In genomic region chr12:110676171-110676570, GRCh38 we compare ENCODE assay signal across 20 cellular contexts. TPM values are rescaled to one million over a fixed set of nuclear protein-coding genes. Genes with fewer than 3 reads are reported as not detected.
"Had no signal": no experiment of that assay in that cellular context is flagged by ENCODE, and none has a peak within 500 bp of the region (broad histone marks: within the 10 kb centered on the region; RNA-seq: fewer than 3 reads in every experiment).

No MANE protein-coding gene starts in this region.

- H3K27me3 Mint-ChIP-seq: activated CD4-positive, alpha-beta memory T cell treated with anti-CD3 and anti-CD28 coated beads, Interleukin-2, amount 10 ng/mL, durations not matched to agents 7 days and 5 days; progenitor cell of endocrine pancreas; stimulated activated naive CD8-positive, alpha-beta T cell treated with anti-CD3 and anti-CD28 coated beads, Interleukin-15, amount 100 ng/mL, for 72 hours had no signal

- H3K4me3 ChIP-seq: adrenal gland, lower lobe of right lung, suprapubic skin, transverse colon had no signal

- H3K27me3 ChIP-seq: adrenal gland, suprapubic skin, transverse colon had no signal

- H3K4me1 Mint-ChIP-seq: mesothelial cell of epicardium had no signal

- H3K27ac Mint-ChIP-seq: activated CD4-positive, alpha-beta memory T cell treated with anti-CD3 and anti-CD28 coated beads, Interleukin-2, amount 10 ng/mL, durations not matched to agents 7 days and 5 days; mesothelial cell of epicardium; progenitor cell of endocrine pancreas had no signal

- H3K4me3 Mint-ChIP-seq: activated CD4-positive, alpha-beta memory T cell treated with anti-CD3 and anti-CD28 coated beads, Interleukin-2, amount 10 ng/mL, durations not matched to agents 7 days and 5 days; activated T-cell treated with anti-CD3 and anti-CD28 coated beads, Interleukin-2, amount 50 U/mL, for 4 hours; mesothelial cell of epicardium; stimulated activated naive CD8-positive, alpha-beta T cell treated with anti-CD3 and anti-CD28 coated beads, Interleukin-15, amount 100 ng/mL, for 72 hours had no signal

- H3K36me3 ChIP-seq: adrenal gland, lower lobe of right lung, suprapubic skin, transverse colon had no signal

- DNase-seq: activated CD4-positive, alpha-beta memory T cell treated with anti-CD3 and anti-CD28 coated beads, Interleukin-2, amount 10 ng/mL, durations not matched to agents 7 days and 5 days; activated CD4-positive, alpha-beta T cell treated with anti-CD3 and anti-CD28 coated beads for 48 hours; activated CD4-positive, CD25-positive, alpha-beta regulatory T cell; activated effector memory CD4-positive, alpha-beta T cell treated with Interleukin-2 at 50 U/mL for 16 hours; activated naive CD4-positive, alpha-beta T cell treated with anti-CD3 and anti-CD28 coated beads, Interleukin-2, amount 50 U/mL, for 16 hours; activated T-cell treated with anti-CD3 and anti-CD28 coated beads, Interleukin-2, amount 50 U/mL, for 4 hours; adrenal gland; dermis blood vessel endothelial cell; effector memory CD4-positive, alpha-beta T cell; left colon; lower lobe of right lung; stimulated activated CD4-positive, alpha-beta T cell treated with anti-CD3 and anti-CD28 coated beads, Interleukin-2, amount 100 ng/mL, for 24 hours; stimulated activated naive CD8-positive, alpha-beta T cell treated with anti-CD3 and anti-CD28 coated beads, Interleukin-15, amount 100 ng/mL, for 72 hours; T-helper 1 cell; T-helper 9 cell; transverse colon had no signal

- H3K9me3 ChIP-seq: adrenal gland, lower lobe of right lung, suprapubic skin, transverse colon had no signal

- ATAC-seq: activated T-cell treated with anti-CD3 and anti-CD28 coated beads, Interleukin-2, amount 50 U/mL, for 4 hours; left colon; lower lobe of right lung had no signal

- H3K27ac ChIP-seq: adrenal gland, lower lobe of right lung, suprapubic skin, transverse colon had no signal

RNA-seq across cellular contexts. Expression of gene HVCN1, which starts 12.7 kb away (rescaled TPM):
- polyA plus RNA-seq: neural cell had no signal
